ENCODE assay signal across 19 cellular contexts in the genomic region with DNA sequence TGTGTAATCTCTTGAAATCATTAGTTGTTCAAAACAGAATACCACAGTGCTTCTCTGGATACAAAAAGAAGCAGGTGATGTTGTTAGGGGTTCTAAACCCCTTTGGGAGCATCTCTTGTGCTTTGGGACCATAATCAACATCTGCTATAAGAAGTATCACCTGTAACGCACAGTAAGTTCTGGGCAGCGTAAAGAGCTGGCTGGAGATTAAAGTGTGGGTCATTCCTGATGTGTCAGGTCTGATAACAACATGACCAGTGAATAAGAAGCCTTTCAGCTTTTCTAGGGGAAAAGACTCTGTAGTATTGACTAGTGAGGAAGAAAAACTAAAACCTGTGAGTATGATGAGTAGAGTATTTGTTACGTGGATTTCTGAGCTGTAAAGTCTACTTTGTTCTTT.
DNase-seq lines count a peak whose midpoint lies in the region; ATAC-seq lines count a peak whose summit lies in the region.
"Had no signal": no experiment of that assay in that cellular context is flagged by ENCODE, and none has a peak within 500 bp of the region (broad histone marks: within the 10 kb centered on the region; RNA-seq: fewer than 3 reads in every experiment).

No MANE protein-coding gene starts in this region.

- no peaks in the 10 kb centered on the region for H3K9me3 ChIP-seq in endocrine pancreas (ENCODE audit: control insufficient read depth, low read length)
- H3K9me3 ChIP-seq in neuron (ENCODE audit: low read length), result no peaks in the 10 kb centered on the region
- H3K9me3 ChIP-seq: BLaER1 treated with 17β-estradiol and CSF1 and Interleukin-3, amounts not matched to agents 10 nM and 100 nM; SJCRH30; transverse colon had no signal

- H2AFZ ChIP-seq in neuron (ENCODE audit: low read depth, low read length), result no peak overlapping the region

- ATAC-seq in HG03460 (IDR thresholded peaks at IDR 0.05; ENCODE audit: unreplicated experiment), result no peak
- ATAC-seq: activated CD8-positive, alpha-beta memory T cell treated with anti-CD3 and anti-CD28 coated beads, Interleukin-2, amount 10 ng/mL, durations not matched to agents 7 days and 5 days; K562 had no signal

- DNase-seq in NCI-H2171 treated with DMSO at 0.1 percent for 48 hours (lab: John Stamatoyannopoulos, UW), result peak; percentile 49
- DNase-seq in NCI-H2171 (lab: John Stamatoyannopoulos, UW), result no peak
- DNase-seq in activated naive CD4-positive, alpha-beta T cell treated with anti-CD3 and anti-CD28 coated beads, Interleukin-2, amount 50 U/mL, for 16 hours, result no peak
- DNase-seq in dermis blood vessel endothelial cell, result no peak
- no peak for DNase-seq in OCI-M1 (lab: John Stamatoyannopoulos, UW)
- DNase-seq: activated B cell treated with CpG ODN at 0.5 μM for 24 hours; activated CD8-positive, alpha-beta memory T cell treated with anti-CD3 and anti-CD28 coated beads, Interleukin-2, amount 10 ng/mL, durations not matched to agents 7 days and 5 days; activated T-cell treated with anti-CD3 and anti-CD28 coated beads, Interleukin-2, amount 50 U/mL, for 48 hours; GOT3; stimulated activated CD4-positive, alpha-beta T cell treated with anti-CD3 and anti-CD28 coated beads, Interleukin-15, amount 100 ng/mL, for 24 hours; stimulated activated CD4-positive, alpha-beta T cell treated with anti-CD3 and anti-CD28 coated beads, Interleukin-4, amount 100 ng/mL, for 4 hours; T1000; transverse colon had no signal

- no peaks in the 10 kb centered on the region for H3K36me3 ChIP-seq in endocrine pancreas (ENCODE audit: control insufficient read depth, insufficient read depth, low read length)
- H3K36me3 ChIP-seq in neuron (ENCODE audit: insufficient read depth, low read length), result no peaks in the 10 kb centered on the region
- H3K36me3 ChIP-seq: BLaER1 treated with 17β-estradiol and CSF1 and Interleukin-3, amounts not matched to agents 10 nM and 100 nM; SJCRH30; transverse colon had no signal

- peak overlapping the region; percentile 73 for H3K9ac ChIP-seq in endocrine pancreas (ENCODE audit: control insufficient read depth, insufficient read depth, low read length)
- H3K9ac ChIP-seq: BLaER1 treated with 17β-estradiol and CSF1 and Interleukin-3, amounts not matched to agents 10 nM and 100 nM had no signal

- H3K4me1 ChIP-seq in endocrine pancreas (ENCODE audit: control insufficient read depth, insufficient read depth, low read length) (peaks cover 8% of the 10 kb centered on the region), neuron (ENCODE audit: insufficient read depth, low read length) (peaks cover 20% of the 10 kb centered on the region)
- H3K4me1 ChIP-seq: BLaER1 treated with 17β-estradiol and CSF1 and Interleukin-3, amounts not matched to agents 10 nM and 100 nM; transverse colon had no signal

- H3K4me3 ChIP-seq in endocrine pancreas (ENCODE audit: control insufficient read depth, insufficient read depth, low read length) (peak overlapping the region; percentile 95), neuron (ENCODE audit: low read length) (peak overlapping the region; percentile 57)
- H3K4me3 ChIP-seq: BLaER1 treated with 17β-estradiol and CSF1 and Interleukin-3, amounts not matched to agents 10 nM and 100 nM; K562; SJCRH30; transverse colon had no signal

- H3K27me3 ChIP-seq in endocrine pancreas (ENCODE audit: control insufficient read depth, insufficient read depth, low read length) (no peaks in the 10 kb centered on the region), neuron (ENCODE audit: insufficient read depth, low read length) (no peaks in the 10 kb centered on the region)
- H3K27me3 ChIP-seq: BLaER1 treated with 17β-estradiol and CSF1 and Interleukin-3, amounts not matched to agents 10 nM and 100 nM; SJCRH30; transverse colon had no signal
